ENCODE assay signal across 30 cellular contexts in genomic region chr1:3645247-3645646, GRCh38. TPM values are rescaled to one million over a fixed set of nuclear protein-coding genes. Genes with fewer than 3 reads are reported as not detected.
"Had no signal": no experiment of that assay in that cellular context is flagged by ENCODE, and none has a peak within 500 bp of the region (broad histone marks: within the 10 kb centered on the region; RNA-seq: fewer than 3 reads in every experiment).

No MANE protein-coding gene starts in this region.

- DNase-seq: colonic mucosa; effector CD8-positive, alpha-beta T cell; endodermal cell; foreskin fibroblast; gastrocnemius medialis; heart left ventricle; left cardiac atrium; left ventricle myocardium inferior; lower lobe of right lung; psoas muscle; right cardiac atrium; stimulated activated CD4-positive, alpha-beta T cell treated with anti-CD3 and anti-CD28 coated beads, Interleukin-1b, Interleukin-23, amount 100 ng/mL, for 48 hours; stimulated activated CD4-positive, alpha-beta T cell treated with anti-CD3 and anti-CD28 coated beads, Interleukin-4, amount 100 ng/mL, for 1 hour; stimulated activated CD8-positive, alpha-beta memory T cell treated with anti-CD3 and anti-CD28 coated beads, Interleukin-4, amount 100 ng/mL, for 48 hours; stimulated activated naive CD4-positive, alpha-beta T cell; stimulated activated naive CD8-positive, alpha-beta T cell treated with anti-CD3 and anti-CD28 coated beads, Interleukin-15, amount 100 ng/mL, for 72 hours; transverse colon had no signal

- H3K27me3 ChIP-seq: colonic mucosa, vagina had no signal

- H3K27ac ChIP-seq: colonic mucosa, epithelial cell of prostate, gastrocnemius medialis, heart left ventricle, hepatocyte, left ventricle myocardium inferior, lower lobe of right lung, parathyroid adenoma, psoas muscle, skin epidermis, suprapubic skin, transverse colon, vagina had no signal

- H3K9me3 Mint-ChIP-seq: dendritic cell treated with granulocyte-macrophage colony-stimulating factor and Interleukin-4, amounts not matched to agents 40 ng/mL and 50 ng/mL, for 4 days; endodermal cell; naive thymus-derived CD8-positive, alpha-beta T cell; neural crest cell; stimulated activated naive CD8-positive, alpha-beta T cell treated with anti-CD3 and anti-CD28 coated beads, Interleukin-15, amount 100 ng/mL, for 72 hours had no signal

- H3K9me3 ChIP-seq: colonic mucosa, gastrocnemius medialis, heart left ventricle, left ventricle myocardium inferior, lower lobe of right lung, neutrophil, psoas muscle, suprapubic skin, transverse colon, vagina had no signal

- H3K4me1 ChIP-seq: colonic mucosa had no signal

- H3K36me3 ChIP-seq: colonic mucosa, vagina had no signal

- H3K27ac Mint-ChIP-seq: dendritic cell treated with granulocyte-macrophage colony-stimulating factor and Interleukin-4, amounts not matched to agents 40 ng/mL and 50 ng/mL, for 4 days; endodermal cell; naive thymus-derived CD8-positive, alpha-beta T cell had no signal

- ATAC-seq: esophagus mucosa; gastrocnemius medialis; heart left ventricle; left cardiac atrium; lower lobe of right lung; naive thymus-derived CD8-positive, alpha-beta T cell; psoas muscle; right cardiac atrium; stimulated activated naive CD8-positive, alpha-beta T cell treated with anti-CD3 and anti-CD28 coated beads, Interleukin-15, amount 100 ng/mL, for 72 hours had no signal

- H3K27me3 Mint-ChIP-seq: stimulated activated naive CD8-positive, alpha-beta T cell treated with anti-CD3 and anti-CD28 coated beads, Interleukin-15, amount 100 ng/mL, for 72 hours had no signal

- H3K4me3 ChIP-seq: colonic mucosa, gastrocnemius medialis, heart left ventricle, hepatocyte, left ventricle myocardium inferior, lower lobe of right lung, psoas muscle, skin epidermis, suprapubic skin, transverse colon, vagina had no signal

- H3K4me3 Mint-ChIP-seq: dendritic cell treated with granulocyte-macrophage colony-stimulating factor and Interleukin-4, amounts not matched to agents 40 ng/mL and 50 ng/mL, for 4 days; endodermal cell; stimulated activated naive CD8-positive, alpha-beta T cell treated with anti-CD3 and anti-CD28 coated beads, Interleukin-15, amount 100 ng/mL, for 72 hours had no signal

RNA-seq across cellular contexts. Expression of gene TP73, which starts 7.1 kb away (rescaled TPM):
- total RNA-seq: mesenteric fat pad; naive thymus-derived CD8-positive, alpha-beta T cell; omental fat pad had no signal
